In the genomic region with DNA sequence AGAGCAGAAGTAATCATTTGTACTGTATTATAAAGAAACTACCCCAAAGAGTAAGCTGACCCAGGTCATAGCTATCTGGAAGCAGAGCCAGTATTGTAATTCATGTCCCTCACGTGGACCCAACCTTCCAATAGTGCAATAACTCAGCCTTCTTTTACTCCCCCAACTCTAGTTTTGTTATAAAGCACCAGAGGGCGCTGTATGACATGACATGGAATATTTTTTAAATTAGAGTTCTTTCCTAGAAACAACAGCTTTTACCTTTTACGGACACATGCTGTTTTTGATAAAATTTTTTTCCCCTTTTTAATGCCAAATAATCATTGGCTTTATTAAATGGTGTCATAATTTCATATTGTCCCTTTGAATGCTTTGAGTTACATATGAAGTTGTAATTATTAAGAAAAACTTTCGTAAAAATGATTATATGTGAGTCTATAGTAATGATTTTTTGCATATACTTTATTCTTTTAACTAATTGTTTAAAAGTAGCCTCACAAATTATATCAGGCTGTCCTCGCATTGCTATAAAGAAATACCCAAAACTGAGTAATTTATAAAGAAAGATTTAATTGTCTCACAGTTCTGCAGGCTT, we compare ENCODE assay signal across 8 cellular contexts.
A peak's percentile ranks its signal among the peaks of the same experiment; 100 is the strongest.
DNase-seq lines count a peak whose midpoint lies in the region; ATAC-seq and TF ChIP-seq lines count a peak whose summit lies in the region.

No MANE protein-coding gene starts in this region.

- H3K27me3 Mint-ChIP-seq in activated naive CD4-positive, alpha-beta T cell treated with anti-CD3 and anti-CD28 coated beads for 36 hours (ENCODE audit: low read depth) = no peaks in the 10 kb centered on the region
- H3K27me3 Mint-ChIP-seq in T-helper 17 cell = no peaks in the 10 kb centered on the region
- H3K27me3 Mint-ChIP-seq in progenitor cell of endocrine pancreas = no peaks in the 10 kb centered on the region

- no peaks in the 10 kb centered on the region for H3K27me3 ChIP-seq in gastroesophageal sphincter

- DNase-seq in activated naive CD4-positive, alpha-beta T cell treated with anti-CD3 and anti-CD28 coated beads for 36 hours = peak; percentile 10
- no peak for DNase-seq in activated naive CD4-positive, alpha-beta T cell treated with Interleukin-2 at 50 U/mL for 16 hours
- peak; percentile 35 for DNase-seq in NCI-H1048 (lab: John Stamatoyannopoulos, UW)
- DNase-seq in T-helper 17 cell = no peak
- no peak for DNase-seq in progenitor cell of endocrine pancreas (ENCODE audit: low spot score, unreplicated experiment)

- H3K4me3 Mint-ChIP-seq in activated naive CD4-positive, alpha-beta T cell treated with anti-CD3 and anti-CD28 coated beads for 36 hours = no peak overlapping the region
- no peak overlapping the region for H3K4me3 Mint-ChIP-seq in T-helper 17 cell
- H3K4me3 Mint-ChIP-seq in progenitor cell of endocrine pancreas (ENCODE audit: low read depth) = no peak overlapping the region

- peaks cover 22% of the 10 kb centered on the region for H3K36me3 Mint-ChIP-seq in activated naive CD4-positive, alpha-beta T cell treated with anti-CD3 and anti-CD28 coated beads for 36 hours (ENCODE audit: low read depth)
- H3K36me3 Mint-ChIP-seq in T-helper 17 cell (ENCODE audit: low read depth) (peaks cover 12% of the 10 kb centered on the region), progenitor cell of endocrine pancreas (ENCODE audit: insufficient read depth) (peaks cover 33% of the 10 kb centered on the region)

- H3K9me3 ChIP-seq in T-helper 17 cell (ENCODE audit: control insufficient read depth, low read length, poor library complexity, severe bottlenecking) (no peaks in the 10 kb centered on the region), gastroesophageal sphincter (no peaks in the 10 kb centered on the region)

- peak; percentile 75 for ATAC-seq in T-helper 17 cell
- ATAC-seq in gastroesophageal sphincter = peak; percentile 68
- no peak for ATAC-seq in GM21528 (IDR thresholded peaks at IDR 0.05; ENCODE audit: low FRiP score, unreplicated experiment)
- no peak for ATAC-seq in GM18909 (IDR thresholded peaks at IDR 0.05; ENCODE audit: poor library complexity, unreplicated experiment)

- TF ChIP-seq CTCF in gastroesophageal sphincter (IDR thresholded peaks at IDR 0.05) (peak; percentile 51 to 81 (median 74)), progenitor cell of endocrine pancreas (IDR thresholded peaks at IDR 0.05; ENCODE audit: unreplicated experiment) (peak; percentile 66)

- intact Hi-C loops in activated naive CD4-positive, alpha-beta T cell treated with anti-CD3 and anti-CD28 coated beads for 36 hours (cut with micrococcal nuclease) = loop anchor here (1.0 kb wide), 1 partner anchor 113 kb away; no protein-coding TSS in a partner anchor

- H3K4me1 Mint-ChIP-seq in activated naive CD4-positive, alpha-beta T cell treated with anti-CD3 and anti-CD28 coated beads for 36 hours (ENCODE audit: low read depth) = no peaks in the 10 kb centered on the region
- H3K4me1 Mint-ChIP-seq in T-helper 17 cell (peaks cover 9% of the 10 kb centered on the region), progenitor cell of endocrine pancreas (ENCODE audit: low read depth) (no peaks in the 10 kb centered on the region)

- TF ChIP-seq EP300 in gastroesophageal sphincter (IDR thresholded peaks at IDR 0.05) = no peak

- no peak for TF ChIP-seq POLR2A in gastroesophageal sphincter (IDR thresholded peaks at IDR 0.05)

- peaks cover 0 to 6% (median 0%) of the 10 kb centered on the region in 3 donors for H3K4me1 ChIP-seq in gastroesophageal sphincter

- WGBS in gastroesophageal sphincter (ENCODE audit: low coverage in 1 of 2), 2 donors = 56% methylated on average over 5 of the region's 5 CpGs

- H3K9me3 Mint-ChIP-seq in activated naive CD4-positive, alpha-beta T cell treated with anti-CD3 and anti-CD28 coated beads for 36 hours = no peaks in the 10 kb centered on the region
- peaks cover 2% of the 10 kb centered on the region for H3K9me3 Mint-ChIP-seq in progenitor cell of endocrine pancreas (ENCODE audit: low read depth)

- no peak overlapping the region for H3K27ac Mint-ChIP-seq in activated naive CD4-positive, alpha-beta T cell treated with anti-CD3 and anti-CD28 coated beads for 36 hours
- peak overlapping the region; percentile 29 for H3K27ac Mint-ChIP-seq in T-helper 17 cell
- H3K27ac Mint-ChIP-seq in progenitor cell of endocrine pancreas = no peak overlapping the region

- H3K4me3 ChIP-seq in gastroesophageal sphincter = no peak overlapping the region

- no peak overlapping the region for H3K27ac ChIP-seq in gastroesophageal sphincter

- CTCF ChIA-PET in activated naive CD4-positive, alpha-beta T cell treated with anti-CD3 and anti-CD28 coated beads for 36 hours (lab: Charles Lee) = interaction anchor here (0.6 to 1.5 kb wide), 10 partner anchors 11 to 178 kb away, joined by 3 to 5 read pairs (median 3); a partner anchor contains a TSS

- peaks cover 2 to 57% of the 10 kb centered on the region in 2 donors for H3K36me3 ChIP-seq in gastroesophageal sphincter

Comparison
In these comparisons a context has a peak if more than half of its experiments do, and no peak if none do; other contexts are left out.
1. DNase-seq: peak in activated naive CD4-positive, alpha-beta T cell treated with anti-CD3 and anti-CD28 coated beads for 36 hours (single experiment) and NCI-H1048 (single experiment); none in activated naive CD4-positive, alpha-beta T cell treated with Interleukin-2 at 50 U/mL for 16 hours (single experiment), T-helper 17 cell (0 of 3) and progenitor cell of endocrine pancreas (single experiment).
2. ATAC-seq: peak in T-helper 17 cell (single experiment) and gastroesophageal sphincter (single experiment); none in GM21528 (single experiment) and GM18909 (single experiment).